1 cellular context compared by ENCODE assay signal in the genomic region with DNA sequence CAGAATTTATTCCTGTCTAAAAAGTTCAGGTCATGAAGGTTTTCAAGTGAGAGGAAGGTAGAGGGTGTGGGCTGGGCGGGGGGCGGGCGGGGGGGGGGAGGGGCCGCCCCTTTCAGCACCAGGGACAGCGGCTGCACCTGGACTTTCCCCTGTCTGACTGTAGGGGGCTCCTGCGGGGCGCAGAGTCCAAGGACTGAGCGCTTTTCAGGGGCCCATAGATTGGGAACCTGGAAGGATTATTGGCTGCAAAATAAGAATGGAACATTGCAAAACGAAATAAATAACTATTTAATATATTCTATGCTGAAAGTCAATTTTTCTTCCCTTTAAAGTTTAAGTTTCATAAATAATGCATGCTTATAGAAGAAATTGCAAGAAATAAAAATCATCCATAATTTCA.
TF ChIP-seq lines count a peak whose summit lies in the region.

No MANE protein-coding gene starts in this region.

TF ChIP-seq in K562, 482 proteins besides CTCF, POLR2A, EP300 and RAD21 (continued from another document):
- TF ChIP-seq RCOR1 (IDR thresholded peaks at IDR 0.05; ENCODE audit: borderline replicate concordance in 1 of 2, low read depth in 2 of 2, low read length in 2 of 2) (peak in 1 of 2 experiments; percentile 54; a peak in 1 of 4 replicates), SRF (CRISPR knock-in tag; IDR thresholded peaks at IDR 0.05) (0 out of 4 replicates have a peak, but pooled peaks of 1 of the 2 experiments have one; percentile 46), SMC3 (conservative IDR thresholded peaks at IDR 0.05; ENCODE audit: insufficient read depth, low read depth, low read length) (peak; percentile 63), ZKSCAN3 (CRISPR knock-in tag; IDR thresholded peaks at IDR 0.05) (no peak), RBFOX2 (IDR thresholded peaks at IDR 0.05; ENCODE audit: low read depth, low read length) (no peak), HLTF (IDR thresholded peaks at IDR 0.05) (no peak), MCM7 (IDR thresholded peaks at IDR 0.05) (no peak), FOS (IDR thresholded peaks at IDR 0.05; ENCODE audit: extremely low read depth, insufficient read length) (no peak), HDAC8 (tag; IDR thresholded peaks at IDR 0.05) (no peak)
- TF ChIP-seq, protein P1, sequence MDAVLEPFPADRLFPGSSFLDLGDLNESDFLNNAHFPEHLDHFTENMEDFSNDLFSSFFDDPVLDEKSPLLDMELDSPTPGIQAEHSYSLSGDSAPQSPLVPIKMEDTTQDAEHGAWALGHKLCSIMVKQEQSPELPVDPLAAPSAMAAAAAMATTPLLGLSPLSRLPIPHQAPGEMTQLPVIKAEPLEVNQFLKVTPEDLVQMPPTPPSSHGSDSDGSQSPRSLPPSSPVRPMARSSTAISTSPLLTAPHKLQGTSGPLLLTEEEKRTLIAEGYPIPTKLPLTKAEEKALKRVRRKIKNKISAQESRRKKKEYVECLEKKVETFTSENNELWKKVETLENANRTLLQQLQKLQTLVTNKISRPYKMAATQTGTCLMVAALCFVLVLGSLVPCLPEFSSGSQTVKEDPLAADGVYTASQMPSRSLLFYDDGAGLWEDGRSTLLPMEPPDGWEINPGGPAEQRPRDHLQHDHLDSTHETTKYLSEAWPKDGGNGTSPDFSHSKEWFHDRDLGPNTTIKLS (IDR thresholded peaks at IDR 0.05; ENCODE audit: borderline replicate concordance, low read depth) = no peak
- TF ChIP-seq, protein P2, sequence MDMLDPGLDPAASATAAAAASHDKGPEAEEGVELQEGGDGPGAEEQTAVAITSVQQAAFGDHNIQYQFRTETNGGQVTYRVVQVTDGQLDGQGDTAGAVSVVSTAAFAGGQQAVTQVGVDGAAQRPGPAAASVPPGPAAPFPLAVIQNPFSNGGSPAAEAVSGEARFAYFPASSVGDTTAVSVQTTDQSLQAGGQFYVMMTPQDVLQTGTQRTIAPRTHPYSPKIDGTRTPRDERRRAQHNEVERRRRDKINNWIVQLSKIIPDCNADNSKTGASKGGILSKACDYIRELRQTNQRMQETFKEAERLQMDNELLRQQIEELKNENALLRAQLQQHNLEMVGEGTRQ (CRISPR knock-in tag; IDR thresholded peaks at IDR 0.05) = no peak
- TF ChIP-seq, protein P3, sequence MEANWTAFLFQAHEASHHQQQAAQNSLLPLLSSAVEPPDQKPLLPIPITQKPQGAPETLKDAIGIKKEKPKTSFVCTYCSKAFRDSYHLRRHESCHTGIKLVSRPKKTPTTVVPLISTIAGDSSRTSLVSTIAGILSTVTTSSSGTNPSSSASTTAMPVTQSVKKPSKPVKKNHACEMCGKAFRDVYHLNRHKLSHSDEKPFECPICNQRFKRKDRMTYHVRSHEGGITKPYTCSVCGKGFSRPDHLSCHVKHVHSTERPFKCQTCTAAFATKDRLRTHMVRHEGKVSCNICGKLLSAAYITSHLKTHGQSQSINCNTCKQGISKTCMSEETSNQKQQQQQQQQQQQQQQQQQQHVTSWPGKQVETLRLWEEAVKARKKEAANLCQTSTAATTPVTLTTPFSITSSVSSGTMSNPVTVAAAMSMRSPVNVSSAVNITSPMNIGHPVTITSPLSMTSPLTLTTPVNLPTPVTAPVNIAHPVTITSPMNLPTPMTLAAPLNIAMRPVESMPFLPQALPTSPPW (CRISPR knock-in tag; IDR thresholded peaks at IDR 0.05) = peak; percentile 97
- TF ChIP-seq, protein P4, sequence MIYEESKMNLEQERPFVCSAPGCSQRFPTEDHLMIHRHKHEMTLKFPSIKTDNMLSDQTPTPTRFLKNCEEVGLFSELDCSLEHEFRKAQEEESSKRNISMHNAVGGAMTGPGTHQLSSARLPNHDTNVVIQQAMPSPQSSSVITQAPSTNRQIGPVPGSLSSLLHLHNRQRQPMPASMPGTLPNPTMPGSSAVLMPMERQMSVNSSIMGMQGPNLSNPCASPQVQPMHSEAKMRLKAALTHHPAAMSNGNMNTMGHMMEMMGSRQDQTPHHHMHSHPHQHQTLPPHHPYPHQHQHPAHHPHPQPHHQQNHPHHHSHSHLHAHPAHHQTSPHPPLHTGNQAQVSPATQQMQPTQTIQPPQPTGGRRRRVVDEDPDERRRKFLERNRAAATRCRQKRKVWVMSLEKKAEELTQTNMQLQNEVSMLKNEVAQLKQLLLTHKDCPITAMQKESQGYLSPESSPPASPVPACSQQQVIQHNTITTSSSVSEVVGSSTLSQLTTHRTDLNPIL (CRISPR knock-in tag; IDR thresholded peaks at IDR 0.05) = no peak
TF ChIP-seq in K562: peak in this region for 13.
